ENCODE assay signal across 25 cellular contexts in the genomic region with DNA sequence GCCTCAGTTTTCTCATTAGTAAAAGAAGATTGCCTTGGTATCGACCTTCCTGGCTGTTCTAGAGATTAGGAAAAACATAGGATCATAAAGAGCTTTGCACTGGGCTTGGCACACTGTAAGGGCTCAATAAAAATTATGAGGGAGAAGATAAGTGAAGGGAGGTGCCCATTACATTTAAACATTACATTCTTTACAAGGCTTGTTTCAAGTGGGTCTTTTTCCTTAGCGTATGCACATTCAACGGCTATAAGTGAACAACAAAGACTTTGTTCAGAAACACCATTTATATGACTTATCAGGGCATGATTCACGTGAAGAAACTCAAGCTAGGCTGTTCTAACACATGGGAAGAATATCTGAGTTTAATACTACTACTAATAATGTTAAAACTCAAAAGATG.
"Had no signal": no experiment of that assay in that cellular context is flagged by ENCODE, and none has a peak within 500 bp of the region (broad histone marks: within the 10 kb centered on the region; RNA-seq: fewer than 3 reads in every experiment).

No MANE protein-coding gene starts in this region.

- H3K4me3 ChIP-seq: gastrocnemius medialis, spleen, testis had no signal

- H3K9me3 Mint-ChIP-seq: central memory CD8-positive, alpha-beta T cell; immature natural killer cell; memory B cell; T-helper 2 cell treated with Interferon-gamma antibody and Interleukin-4, amounts not matched to agents 5 μg/mL and 100 μg/mL, for 36 hours had no signal

- H3K4me3 Mint-ChIP-seq: activated CD4-positive, alpha-beta T cell treated with anti-CD3 and anti-CD28 coated beads for 36 hours; activated CD8-positive, alpha-beta memory T cell treated with anti-CD3 and anti-CD28 coated beads, Interleukin-2, amount 10 ng/mL, durations not matched to agents 7 days and 5 days; activated CD8-positive, alpha-beta T cell treated with anti-CD3 and anti-CD28 coated beads, Interleukin-2, amount 10 ng/mL, durations not matched to agents 7 days and 5 days; activated naive CD8-positive, alpha-beta T cell; central memory CD8-positive, alpha-beta T cell; immature natural killer cell; memory B cell; T-helper 2 cell treated with Interferon-gamma antibody and Interleukin-4, amounts not matched to agents 5 μg/mL and 100 μg/mL, for 36 hours had no signal

- H3K4me1 Mint-ChIP-seq: activated CD4-positive, alpha-beta T cell treated with anti-CD3 and anti-CD28 coated beads for 36 hours; activated CD8-positive, alpha-beta memory T cell treated with anti-CD3 and anti-CD28 coated beads, Interleukin-2, amount 10 ng/mL, durations not matched to agents 7 days and 5 days; central memory CD8-positive, alpha-beta T cell; immature natural killer cell; memory B cell had no signal

- H3K27ac ChIP-seq: gastrocnemius medialis, parathyroid adenoma, spleen had no signal

- H3K36me3 ChIP-seq: gastrocnemius medialis, spleen had no signal

- ATAC-seq: activated CD4-positive, alpha-beta T cell treated with anti-CD3 and anti-CD28 coated beads for 36 hours; activated CD8-positive, alpha-beta memory T cell treated with anti-CD3 and anti-CD28 coated beads, Interleukin-2, amount 10 ng/mL, durations not matched to agents 7 days and 5 days; activated CD8-positive, alpha-beta T cell treated with anti-CD3 and anti-CD28 coated beads, Interleukin-2, amount 10 ng/mL, durations not matched to agents 7 days and 5 days; gastrocnemius medialis; stimulated activated naive CD8-positive, alpha-beta T cell treated with anti-CD3 and anti-CD28 coated beads, Interleukin-15, Interleukin-2, amounts not matched to agents 100 U/mL and 50 U/mL, for 24 hours had no signal

- FAIRE-seq: bronchial epithelial cell, kidney, urothelium cell line had no signal

- H3K36me3 Mint-ChIP-seq: activated CD8-positive, alpha-beta memory T cell treated with anti-CD3 and anti-CD28 coated beads, Interleukin-2, amount 10 ng/mL, durations not matched to agents 7 days and 5 days; immature natural killer cell; memory B cell had no signal

- DNase-seq: activated CD4-positive, alpha-beta T cell treated with anti-CD3 and anti-CD28 coated beads for 36 hours; activated CD4-positive, CD25-positive, alpha-beta regulatory T cell; activated CD8-positive, alpha-beta memory T cell treated with anti-CD3 and anti-CD28 coated beads, Interleukin-2, amount 10 ng/mL, durations not matched to agents 7 days and 5 days; activated CD8-positive, alpha-beta T cell treated with anti-CD3 and anti-CD28 coated beads, Interleukin-2, amount 10 ng/mL, durations not matched to agents 7 days and 5 days; activated effector memory CD4-positive, alpha-beta T cell treated with Interleukin-2 at 50 U/mL for 16 hours; activated naive CD4-positive, alpha-beta T cell treated with Interleukin-2 at 50 U/mL for 16 hours; anterior cingulate cortex; effector memory CD4-positive, alpha-beta T cell; gastrocnemius medialis; glutamatergic neuron; hypothalamus; immature natural killer cell; kidney; spleen; stimulated activated naive CD8-positive, alpha-beta T cell treated with anti-CD3 and anti-CD28 coated beads, Interleukin-15, Interleukin-2, amounts not matched to agents 100 U/mL and 50 U/mL, for 24 hours; T-helper 1 cell; testis; trophoblast cell had no signal

- H3K27me3 Mint-ChIP-seq: activated naive CD8-positive, alpha-beta T cell had no signal

- H3K27me3 ChIP-seq: gastrocnemius medialis, spleen, testis had no signal

- H3K27ac Mint-ChIP-seq: activated CD4-positive, alpha-beta T cell treated with anti-CD3 and anti-CD28 coated beads for 36 hours; activated CD8-positive, alpha-beta memory T cell treated with anti-CD3 and anti-CD28 coated beads, Interleukin-2, amount 10 ng/mL, durations not matched to agents 7 days and 5 days; activated CD8-positive, alpha-beta T cell treated with anti-CD3 and anti-CD28 coated beads, Interleukin-2, amount 10 ng/mL, durations not matched to agents 7 days and 5 days; activated naive CD8-positive, alpha-beta T cell; immature natural killer cell; memory B cell; T-helper 2 cell treated with Interferon-gamma antibody and Interleukin-4, amounts not matched to agents 5 μg/mL and 100 μg/mL, for 36 hours had no signal

- H3K9me3 ChIP-seq: gastrocnemius medialis, spleen, testis had no signal

- H3K4me1 ChIP-seq: gastrocnemius medialis, parathyroid adenoma, spleen had no signal
